9 cellular contexts compared by ENCODE assay signal in genomic region chr1:91124989-91125417, GRCh38.
DNase-seq lines count a peak whose midpoint lies in the region; ATAC-seq lines count a peak whose summit lies in the region.
"Had no signal": no experiment of that assay in that cellular context is flagged by ENCODE, and none has a peak within 500 bp of the region (broad histone marks: within the 10 kb centered on the region; RNA-seq: fewer than 3 reads in every experiment).

No MANE protein-coding gene starts in this region.

- intact Hi-C loops in left colon (cut with DNase I, micrococcal nuclease): no loop called here

- ATAC-seq in GM19351 (IDR thresholded peaks at IDR 0.05; ENCODE audit: unreplicated experiment) (peak; percentile 69), HG03095 (IDR thresholded peaks at IDR 0.05; ENCODE audit: unreplicated experiment) (no peak), left colon (no peak)

- DNase-seq in Ammon's horn (ENCODE audit: low spot score) (peak; percentile 12), RPMI8226 (peak; percentile 87), mucosa of gallbladder (ENCODE audit: low spot score) (peak; percentile 16), dedifferentiated amniotic fluid mesenchymal stem cell (ENCODE audit: extremely low spot score) (no peak), GM19240 (ENCODE audit: insufficient read length, low spot score) (no peak), left colon (no peak)
- DNase-seq: activated CD4-positive, CD25-positive, alpha-beta regulatory T cell had no signal

Comparison
In these comparisons a context has a peak if more than half of its experiments do, and no peak if none do; other contexts are left out.
1. DNase-seq: peak in Ammon's horn (single experiment), RPMI8226 (single experiment) and mucosa of gallbladder (single experiment); none in dedifferentiated amniotic fluid mesenchymal stem cell (single experiment), GM19240 (single experiment) and left colon (0 of 2).